ENCODE assay signal across 8 cellular contexts in the genomic region with DNA sequence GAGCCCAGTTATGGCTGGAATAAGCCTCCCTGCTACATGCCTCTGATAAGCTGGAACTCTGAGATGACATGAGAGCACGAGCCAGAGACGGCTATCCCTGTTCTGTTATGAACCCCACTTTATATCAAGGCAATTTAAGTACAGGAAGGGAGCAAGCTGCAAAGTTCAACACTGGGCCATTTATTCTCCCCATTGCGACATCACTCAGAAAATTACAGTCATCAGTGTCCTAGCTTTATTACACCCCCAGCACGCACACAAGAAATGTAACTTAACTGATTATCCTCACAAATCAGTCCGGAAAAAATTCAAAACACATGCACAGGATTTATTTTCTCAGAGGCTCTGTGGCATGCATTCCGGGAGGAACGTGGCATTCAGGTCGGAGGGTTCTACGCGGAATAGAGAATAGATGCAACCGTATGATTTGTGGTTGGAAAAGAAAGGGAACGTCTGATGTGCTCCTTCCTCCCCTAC.
A peak's percentile ranks its signal among the peaks of the same experiment; 100 is the strongest.
DNase-seq lines count a peak whose midpoint lies in the region; ATAC-seq, FAIRE-seq and TF ChIP-seq lines count a peak whose summit lies in the region.

No MANE protein-coding gene starts in this region.

- H4K20me1 ChIP-seq in keratinocyte (ENCODE audit: control insufficient read depth, extremely low read depth, insufficient read depth, low read length): peaks cover 3% of the 10 kb centered on the region

- peak overlapping the region; percentile 55 for H3K27ac ChIP-seq in right cardiac atrium (ENCODE audit: low read length)
- peak overlapping the region; percentile 59 for H3K27ac ChIP-seq in keratinocyte (ENCODE audit: control insufficient read depth, insufficient read depth, low read length)
- peak overlapping the region; percentile 99 for H3K27ac ChIP-seq in thoracic aorta

- H3K4me2 ChIP-seq in keratinocyte (ENCODE audit: control insufficient read depth, extremely low read depth, insufficient read depth, low read depth, low read length): peak overlapping the region; percentile 71

- POLR2A ChIA-PET in activated naive CD8-positive, alpha-beta T cell treated with anti-CD3 and anti-CD28 coated beads, Interleukin-2, amount 10 ng/mL, durations not matched to agents 7 days and 5 days (lab: Charles Lee): interaction anchor here (0.6 to 1.6 kb wide), 7 partner anchors 10 to 826 kb away, joined by 3 to 9 read pairs (median 4); no protein-coding TSS in a partner anchor

- H3K4me3 Mint-ChIP-seq in activated naive CD8-positive, alpha-beta T cell treated with anti-CD3 and anti-CD28 coated beads, Interleukin-2, amount 10 ng/mL, durations not matched to agents 7 days and 5 days: peak overlapping the region; percentile 96

- H3K9me3 Mint-ChIP-seq in activated naive CD8-positive, alpha-beta T cell treated with anti-CD3 and anti-CD28 coated beads, Interleukin-2, amount 10 ng/mL, durations not matched to agents 7 days and 5 days: no peaks in the 10 kb centered on the region

- peaks cover 2 to 11% of the 10 kb centered on the region in 2 experiments for H3K36me3 ChIP-seq in keratinocyte (ENCODE audit: control insufficient read depth in 2 of 2, extremely low read depth in 1 of 2, insufficient read depth in 2 of 2, low read length in 2 of 2)
- peaks cover 2% of the 10 kb centered on the region for H3K36me3 ChIP-seq in thoracic aorta

- peak overlapping the region; percentile 94 for H3K27ac Mint-ChIP-seq in activated naive CD8-positive, alpha-beta T cell treated with anti-CD3 and anti-CD28 coated beads, Interleukin-2, amount 10 ng/mL, durations not matched to agents 7 days and 5 days

- H3K4me1 Mint-ChIP-seq in activated naive CD8-positive, alpha-beta T cell treated with anti-CD3 and anti-CD28 coated beads, Interleukin-2, amount 10 ng/mL, durations not matched to agents 7 days and 5 days: peaks cover 35% of the 10 kb centered on the region

- H2AFZ ChIP-seq in keratinocyte (ENCODE audit: control insufficient read depth, low read length): peak overlapping the region; percentile 92

- no peaks in the 10 kb centered on the region for H3K9me3 ChIP-seq in right cardiac atrium (ENCODE audit: control insufficient read depth, low read length)
- no peaks in the 10 kb centered on the region for H3K9me3 ChIP-seq in keratinocyte (ENCODE audit: control insufficient read depth, low read depth, low read length)
- no peaks in the 10 kb centered on the region for H3K9me3 ChIP-seq in thoracic aorta

- FAIRE-seq in keratinocyte (lab: Jason Lieb, UNC): no peak

- ATAC-seq in right cardiac atrium (no peak), thoracic aorta (ENCODE audit: insufficient number of reproducible peaks, low FRiP score, low read depth) (no peak)
- ATAC-seq in activated naive CD8-positive, alpha-beta T cell treated with anti-CD3 and anti-CD28 coated beads, Interleukin-2, amount 10 ng/mL, durations not matched to agents 7 days and 5 days (ENCODE audit: low read depth): no peak
- no peak for ATAC-seq in activated CD4-positive, CD25-positive, alpha-beta regulatory T cell treated with anti-CD3 and anti-CD28 coated beads, Interleukin-2, amount 50 U/mL, for 24 hours

- intact Hi-C loops in right cardiac atrium (cut with DNase I) (loop anchor here (2.0 to 10.0 kb wide), 6 partner anchors 337 to 707 kb away; no protein-coding TSS in a partner anchor), cardiac septum (cut with DNase I) (loop anchor here (5.0 to 10.0 kb wide), 3 partner anchors 267 to 355 kb away; no protein-coding TSS in a partner anchor)

- H3K4me3 ChIP-seq in right cardiac atrium (ENCODE audit: low read length) (peak overlapping the region; percentile 8), keratinocyte (ENCODE audit: control insufficient read depth in 2 of 3, extremely low read depth in 1 of 3, insufficient read depth in 2 of 3, low read depth in 1 of 3, low read length in 3 of 3) (peak overlapping the region; percentile 25 to 66 (median 49)), thoracic aorta (peak overlapping the region; percentile 90)

- peaks cover 3% of the 10 kb centered on the region for H3K4me1 ChIP-seq in right cardiac atrium (ENCODE audit: control insufficient read depth, insufficient read depth, low read length)
- peaks cover 16% of the 10 kb centered on the region for H3K4me1 ChIP-seq in keratinocyte (ENCODE audit: control insufficient read depth, extremely low read depth, insufficient read depth, low read length)
- peaks cover 3 to 34% of the 10 kb centered on the region in 2 donors for H3K4me1 ChIP-seq in thoracic aorta (ENCODE audit: control insufficient read depth in 1 of 2, low read depth in 2 of 2)

- H3K36me3 Mint-ChIP-seq in activated naive CD8-positive, alpha-beta T cell treated with anti-CD3 and anti-CD28 coated beads, Interleukin-2, amount 10 ng/mL, durations not matched to agents 7 days and 5 days: peaks cover 11% of the 10 kb centered on the region

- DNase-seq in right cardiac atrium (no peak), cardiac septum (ENCODE audit: low spot score) (no peak), keratinocyte (ENCODE audit: low read depth, low spot score) (no peak), thoracic aorta (ENCODE audit: low spot score) (no peak), LoVo (ENCODE audit: low spot score) (no peak), medulla oblongata (ENCODE audit: extremely low spot score) (no peak)
- no peak for DNase-seq in activated naive CD8-positive, alpha-beta T cell treated with anti-CD3 and anti-CD28 coated beads, Interleukin-2, amount 10 ng/mL, durations not matched to agents 7 days and 5 days

- dilution Hi-C loops in keratinocyte (cut with MboI; ENCODE audit: extremely low pct_ligation_motif_present, low sequenced_read_pairs): no loop called here

- 28% methylated on average over 12 of the region's 12 CpGs for WGBS in right cardiac atrium

- H3K9ac ChIP-seq in keratinocyte (ENCODE audit: control insufficient read depth, extremely low read depth, insufficient read depth, low read length): peak overlapping the region; percentile 64

- TF ChIP-seq CTCF in keratinocyte (optimal IDR thresholded peaks at IDR 0.05 in 1 of 3, IDR thresholded peaks at IDR 0.05 in 1 of 3, conservative IDR thresholded peaks at IDR 0.05 in 1 of 3; ENCODE audit: extremely low read depth in 1 of 3, insufficient read depth in 2 of 3, low read length in 3 of 3): no peak
- TF ChIP-seq CTCF in thoracic aorta (IDR thresholded peaks at IDR 0.05): no peak

- H3K79me2 ChIP-seq in keratinocyte (ENCODE audit: control insufficient read depth, insufficient read depth, low read length): peaks cover 17% of the 10 kb centered on the region

- H3K27me3 ChIP-seq in right cardiac atrium (ENCODE audit: control insufficient read depth, insufficient read depth) (no peaks in the 10 kb centered on the region), keratinocyte (ENCODE audit: control insufficient read depth, extremely low read depth, insufficient read depth, low read length) (no peaks in the 10 kb centered on the region), thoracic aorta (replicated peaks; ENCODE audit: insufficient read depth) (no peaks in the 10 kb centered on the region)

- no peaks in the 10 kb centered on the region for H3K9me1 ChIP-seq in keratinocyte (ENCODE audit: control insufficient read depth, extremely low read depth, insufficient read depth, low read length)

- no peaks in the 10 kb centered on the region for H3K27me3 Mint-ChIP-seq in activated naive CD8-positive, alpha-beta T cell treated with anti-CD3 and anti-CD28 coated beads, Interleukin-2, amount 10 ng/mL, durations not matched to agents 7 days and 5 days

Comparison
In these comparisons a context has a peak if more than half of its experiments do, and no peak if none do; other contexts are left out.
1. H3K4me3 ChIP-seq: peak in every context shown above with its lines; median percentile 90 in thoracic aorta; 49 in keratinocyte; 8 in right cardiac atrium.